ENCODE assay signal across 29 cellular contexts in genomic region chr4:106036848-106037247, GRCh38.
"Had no signal": no experiment of that assay in that cellular context is flagged by ENCODE, and none has a peak within 500 bp of the region (broad histone marks: within the 10 kb centered on the region; RNA-seq: fewer than 3 reads in every experiment).

No MANE protein-coding gene starts in this region.

- H3K36me3 Mint-ChIP-seq: activated CD8-positive, alpha-beta memory T cell treated with anti-CD3 and anti-CD28 coated beads, Interleukin-2, amount 10 ng/mL, durations not matched to agents 7 days and 5 days; activated naive CD4-positive, alpha-beta T cell treated with anti-CD3 and anti-CD28 coated beads, Interleukin-2, amount 10 ng/mL, durations not matched to agents 7 days and 5 days had no signal

- H3K9me3 Mint-ChIP-seq: activated CD4-positive, alpha-beta memory T cell treated with anti-CD3 and anti-CD28 coated beads, Interleukin-2, amount 10 ng/mL, durations not matched to agents 7 days and 5 days; activated naive CD4-positive, alpha-beta T cell treated with anti-CD3 and anti-CD28 coated beads, Interleukin-2, amount 10 ng/mL, durations not matched to agents 7 days and 5 days; T-helper 1 cell treated with Interleukin-12 subunit alpha and Interleukin-12 subunit beta and Interleukin-4 antibody, amounts not matched to agents 30 μg/mL and 1 μg/mL, for 36 hours had no signal

- H3K27ac Mint-ChIP-seq: activated CD4-positive, alpha-beta memory T cell treated with anti-CD3 and anti-CD28 coated beads, Interleukin-2, amount 10 ng/mL, durations not matched to agents 7 days and 5 days; activated CD4-positive, alpha-beta T cell treated with anti-CD3 and anti-CD28 coated beads for 36 hours; activated CD8-positive, alpha-beta memory T cell treated with anti-CD3 and anti-CD28 coated beads, Interleukin-2, amount 10 ng/mL, durations not matched to agents 7 days and 5 days; activated naive CD4-positive, alpha-beta T cell treated with anti-CD3 and anti-CD28 coated beads, Interleukin-2, amount 10 ng/mL, durations not matched to agents 7 days and 5 days; activated naive CD8-positive, alpha-beta T cell; T-helper 1 cell treated with Interleukin-12 subunit alpha and Interleukin-12 subunit beta and Interleukin-4 antibody, amounts not matched to agents 30 μg/mL and 1 μg/mL, for 36 hours; T-helper 2 cell treated with Interferon-gamma antibody and Interleukin-4, amounts not matched to agents 5 μg/mL and 100 μg/mL, for 36 hours had no signal

- DNase-seq: activated CD4-positive, alpha-beta memory T cell treated with anti-CD3 and anti-CD28 coated beads, Interleukin-2, amount 10 ng/mL, durations not matched to agents 7 days and 5 days; activated CD4-positive, alpha-beta T cell treated with anti-CD3 and anti-CD28 coated beads for 36 hours; activated CD4-positive, alpha-beta T cell treated with anti-CD3 and anti-CD28 coated beads, Interleukin-2, amount 50 U/mL, for 1 hour; activated CD8-positive, alpha-beta memory T cell treated with anti-CD3 and anti-CD28 coated beads for 24 hours; activated CD8-positive, alpha-beta memory T cell treated with anti-CD3 and anti-CD28 coated beads, Interleukin-2, amount 10 ng/mL, durations not matched to agents 7 days and 5 days; activated CD8-positive, alpha-beta memory T cell treated with anti-CD3 and anti-CD28 coated beads, Interleukin-2, amount 50 U/mL, for 48 hours; activated effector memory CD4-positive, alpha-beta T cell treated with Interleukin-2 at 50 U/mL for 16 hours; activated naive CD4-positive, alpha-beta T cell treated with anti-CD3 and anti-CD28 coated beads, Interleukin-2, amount 10 ng/mL, durations not matched to agents 7 days and 5 days; activated T-cell treated with anti-CD3 and anti-CD28 coated beads, Interleukin-2, amount 50 U/mL, for 48 hours; body of pancreas; Kasumi-1; KG1; MM.1S; MV-4-11; NCI-H1092; NCI-H1436 treated with DMSO at 0.1 percent for 48 hours; NCI-H1694 treated with DMSO at 0.1 percent for 48 hours; NCI-H2029; NCI-H2171; NCI-H510A; NCI-H526; NCI-H748 treated with DMSO at 0.1 percent for 48 hours; Right ventricle myocardium superior had no signal

- H3K4me1 Mint-ChIP-seq: activated CD4-positive, alpha-beta memory T cell treated with anti-CD3 and anti-CD28 coated beads, Interleukin-2, amount 10 ng/mL, durations not matched to agents 7 days and 5 days; activated CD4-positive, alpha-beta T cell treated with anti-CD3 and anti-CD28 coated beads for 36 hours; activated CD8-positive, alpha-beta memory T cell treated with anti-CD3 and anti-CD28 coated beads, Interleukin-2, amount 10 ng/mL, durations not matched to agents 7 days and 5 days; activated naive CD4-positive, alpha-beta T cell treated with anti-CD3 and anti-CD28 coated beads, Interleukin-2, amount 10 ng/mL, durations not matched to agents 7 days and 5 days had no signal

- H3K27me3 Mint-ChIP-seq: activated naive CD4-positive, alpha-beta T cell treated with anti-CD3 and anti-CD28 coated beads, Interleukin-2, amount 10 ng/mL, durations not matched to agents 7 days and 5 days; activated naive CD8-positive, alpha-beta T cell had no signal

- FAIRE-seq: astrocyte, TTC549 had no signal

- ATAC-seq: activated CD4-positive, alpha-beta T cell treated with anti-CD3 and anti-CD28 coated beads for 36 hours; activated CD4-positive, CD25-positive, alpha-beta regulatory T cell treated with anti-CD3 and anti-CD28 coated beads, Interleukin-2, amount 50 U/mL, for 24 hours; activated CD8-positive, alpha-beta memory T cell treated with anti-CD3 and anti-CD28 coated beads, Interleukin-2, amount 10 ng/mL, durations not matched to agents 7 days and 5 days; body of pancreas had no signal

- H3K4me3 Mint-ChIP-seq: activated CD4-positive, alpha-beta memory T cell treated with anti-CD3 and anti-CD28 coated beads, Interleukin-2, amount 10 ng/mL, durations not matched to agents 7 days and 5 days; activated CD4-positive, alpha-beta T cell treated with anti-CD3 and anti-CD28 coated beads for 36 hours; activated CD8-positive, alpha-beta memory T cell treated with anti-CD3 and anti-CD28 coated beads, Interleukin-2, amount 10 ng/mL, durations not matched to agents 7 days and 5 days; activated naive CD4-positive, alpha-beta T cell treated with anti-CD3 and anti-CD28 coated beads, Interleukin-2, amount 10 ng/mL, durations not matched to agents 7 days and 5 days; activated naive CD8-positive, alpha-beta T cell; T-helper 1 cell treated with Interleukin-12 subunit alpha and Interleukin-12 subunit beta and Interleukin-4 antibody, amounts not matched to agents 30 μg/mL and 1 μg/mL, for 36 hours; T-helper 2 cell treated with Interferon-gamma antibody and Interleukin-4, amounts not matched to agents 5 μg/mL and 100 μg/mL, for 36 hours had no signal
